ENCODE assay signal across 8 cellular contexts in genomic region chr6:27831434-27832081, GRCh38.
DNase-seq lines count a peak whose midpoint lies in the region; ATAC-seq and TF ChIP-seq lines count a peak whose summit lies in the region.
"Not testable (repeated sequence)": the region's sequence is repeated elsewhere in the genome, so short reads cannot be mapped to it uniquely, and the experiment has no call there.

No MANE protein-coding gene starts in this region.

- peaks cover 33% of the 10 kb centered on the region for H3K4me1 Mint-ChIP-seq in HFFc6 (ENCODE audit: low read depth)
- H3K4me1 Mint-ChIP-seq in activated T-helper 17 cell treated with anti-CD3 and anti-CD28 coated beads, Interleukin-2, amount 50 U/mL, for 72 hours: peaks cover 27% of the 10 kb centered on the region
- H3K4me1 Mint-ChIP-seq in natural killer cell treated with Interleukin-12 subunit alpha and Interleukin-12 subunit beta and Interleukin-15 and Interleukin-18, amount 100 ng/mL, for 72 hours (ENCODE audit: low read depth in 2 of 2): peaks cover 27 to 32% of the 10 kb centered on the region in 2 donors

- not testable (repeated sequence) for H3K9me3 ChIP-seq in Loucy (ENCODE audit: insufficient read depth, low read depth, low read length)

- ATAC-seq in activated T-helper 17 cell treated with anti-CD3 and anti-CD28 coated beads, Interleukin-2, amount 50 U/mL, for 72 hours (replicated peaks): peak; percentile 91
- ATAC-seq in natural killer cell treated with Interleukin-12 subunit alpha and Interleukin-12 subunit beta and Interleukin-15 and Interleukin-18, amount 100 ng/mL, for 72 hours: peak; percentile 96 to 97

- POLR2A ChIA-PET in RWPE1 (lab: Yijun Ruan, JAX; ENCODE audit: low non-redundant PET): interaction anchor here (0.7 to 1.9 kb wide), 3 partner anchors 34 to 64 kb away, joined by 3 to 6 read pairs (median 3); a partner anchor contains a TSS

- H3K79me2 ChIP-seq in Loucy (ENCODE audit: insufficient read depth, low read length): peaks cover 27% of the 10 kb centered on the region

- H3K9ac ChIP-seq in Loucy (ENCODE audit: low read depth, low read length, poor library complexity, severe bottlenecking): peak overlapping the region; percentile 96

- peak overlapping the region; percentile 90 for H3K4me3 Mint-ChIP-seq in HFFc6
- peak overlapping the region; percentile 91 for H3K4me3 Mint-ChIP-seq in activated T-helper 17 cell treated with anti-CD3 and anti-CD28 coated beads, Interleukin-2, amount 50 U/mL, for 72 hours
- peak overlapping the region; percentile 85 for H3K4me3 Mint-ChIP-seq in natural killer cell treated with Interleukin-12 subunit alpha and Interleukin-12 subunit beta and Interleukin-15 and Interleukin-18, amount 100 ng/mL, for 72 hours

- peak overlapping the region; percentile 94 for H3K4me2 ChIP-seq in Loucy (ENCODE audit: low read depth, low read length, poor library complexity, severe bottlenecking)

- H3K36me3 ChIP-seq in Loucy (ENCODE audit: insufficient read depth, low read length): not testable (repeated sequence)

- CTCF ChIA-PET in RWPE1 (lab: Yijun Ruan, JAX): not testable (repeated sequence)

- not testable (repeated sequence) for H4K20me1 ChIP-seq in Loucy (ENCODE audit: insufficient read depth, low read length, poor library complexity, severe bottlenecking)

- not testable (repeated sequence) for H3K9me3 Mint-ChIP-seq in HFFc6; activated T-helper 17 cell treated with anti-CD3 and anti-CD28 coated beads, Interleukin-2, amount 50 U/mL, for 72 hours; natural killer cell treated with Interleukin-12 subunit alpha and Interleukin-12 subunit beta and Interleukin-15 and Interleukin-18, amount 100 ng/mL, for 72 hours

- H3K9me2 ChIP-seq in Loucy (replicated peaks; ENCODE audit: low read depth, low read length): not testable (repeated sequence)

- H3K27ac Mint-ChIP-seq in HFFc6: peak overlapping the region; percentile 95
- peak overlapping the region; percentile 91 for H3K27ac Mint-ChIP-seq in activated T-helper 17 cell treated with anti-CD3 and anti-CD28 coated beads, Interleukin-2, amount 50 U/mL, for 72 hours
- peak overlapping the region; percentile 89 to 95 for H3K27ac Mint-ChIP-seq in natural killer cell treated with Interleukin-12 subunit alpha and Interleukin-12 subunit beta and Interleukin-15 and Interleukin-18, amount 100 ng/mL, for 72 hours

- H3K4me1 ChIP-seq in Loucy (ENCODE audit: insufficient read depth, low read length, poor library complexity, severe bottlenecking): peaks cover 46% of the 10 kb centered on the region

- TF ChIP-seq CTCF in HFFc6 (IDR thresholded peaks at IDR 0.05); Loucy (conservative IDR thresholded peaks at IDR 0.05; ENCODE audit: low read length); RWPE1 (conservative IDR thresholded peaks at IDR 0.05; ENCODE audit: low read depth); fibroblast of mammary gland (conservative IDR thresholded peaks at IDR 0.05; ENCODE audit: control insufficient read depth, insufficient read depth, low read depth, low read length): not testable (repeated sequence)

- H3K4me3 ChIP-seq in GM08714 (ENCODE audit: low read length) (peak overlapping the region; percentile 26; the same call in 1 of the 2 replicates), Loucy (ENCODE audit: low read length, poor library complexity, severe bottlenecking) (peak overlapping the region; percentile 90), fibroblast of mammary gland (ENCODE audit: control insufficient read depth, low read depth, low read length) (peak overlapping the region; percentile 28)

- not testable (repeated sequence) for H2AFZ ChIP-seq in Loucy (ENCODE audit: low read length)

- H3K27me3 ChIP-seq in Loucy (ENCODE audit: insufficient read depth, low read length, poor library complexity, severe bottlenecking): not testable (repeated sequence)

- not testable (repeated sequence) for H3F3A ChIP-seq in Loucy (ENCODE audit: low read depth)

- H3K36me3 Mint-ChIP-seq in HFFc6 (ENCODE audit: low read depth); natural killer cell treated with Interleukin-12 subunit alpha and Interleukin-12 subunit beta and Interleukin-15 and Interleukin-18, amount 100 ng/mL, for 72 hours: not testable (repeated sequence)
- peaks cover 20% of the 10 kb centered on the region for H3K36me3 Mint-ChIP-seq in activated T-helper 17 cell treated with anti-CD3 and anti-CD28 coated beads, Interleukin-2, amount 50 U/mL, for 72 hours (ENCODE audit: low read depth)

- H3K27ac ChIP-seq in RWPE1: peak overlapping the region; percentile 90

- DNase-seq in HFFc6 (peak; percentile 91), fibroblast of mammary gland (ENCODE audit: low read depth) (peak; percentile 74), superior temporal gyrus (ENCODE audit: extremely low spot score) (peak; percentile 42)
- DNase-seq in RWPE1 (ENCODE audit: low spot score): not testable (repeated sequence)
- peak; percentile 89 for DNase-seq in natural killer cell treated with Interleukin-12 subunit alpha and Interleukin-12 subunit beta and Interleukin-15 and Interleukin-18, amount 100 ng/mL, for 72 hours (ENCODE audit: low spot score)

- not testable (repeated sequence) for H3K27me3 Mint-ChIP-seq in HFFc6 (ENCODE audit: insufficient read depth); activated T-helper 17 cell treated with anti-CD3 and anti-CD28 coated beads, Interleukin-2, amount 50 U/mL, for 72 hours; natural killer cell treated with Interleukin-12 subunit alpha and Interleukin-12 subunit beta and Interleukin-15 and Interleukin-18, amount 100 ng/mL, for 72 hours

Comparison
In these comparisons a context has a peak if more than half of its experiments do, and no peak if none do; other contexts are left out.
1. H3K4me3 ChIP-seq: peak in every context shown above with its lines; median percentile 90 in Loucy; 28 in fibroblast of mammary gland; 26 in GM08714.